25 cellular contexts compared by ENCODE assay signal in the genomic region with DNA sequence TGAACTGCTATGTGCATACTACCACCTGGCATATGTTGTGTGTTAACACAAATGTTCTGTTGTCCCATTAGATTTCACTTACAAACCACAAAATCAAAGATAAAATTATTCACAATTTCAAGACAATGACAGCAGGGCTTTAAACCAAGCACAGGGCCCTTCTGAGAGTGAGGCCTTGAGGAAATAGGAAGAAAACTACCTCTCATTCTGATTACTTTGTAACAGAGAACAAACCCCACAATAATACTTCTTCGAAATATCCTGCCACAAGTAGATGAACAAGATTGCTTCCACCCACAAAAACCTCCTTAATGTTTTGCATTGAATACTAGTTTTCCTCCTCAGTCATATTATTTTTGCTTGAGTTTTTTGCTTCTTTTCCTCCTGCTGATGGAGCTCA.
A peak's percentile ranks its signal among the peaks of the same experiment; 100 is the strongest.
DNase-seq lines count a peak whose midpoint lies in the region; ATAC-seq lines count a peak whose summit lies in the region.
"Had no signal": no experiment of that assay in that cellular context is flagged by ENCODE, and none has a peak within 500 bp of the region (broad histone marks: within the 10 kb centered on the region; RNA-seq: fewer than 3 reads in every experiment).

No MANE protein-coding gene starts in this region.

- no peaks in the 10 kb centered on the region for H3K36me3 ChIP-seq in effector memory CD4-positive, alpha-beta T cell (ENCODE audit: control insufficient read depth, insufficient read depth, low read length)
- H3K36me3 ChIP-seq: BE2C had no signal

- H3K4me1 ChIP-seq in effector memory CD4-positive, alpha-beta T cell (ENCODE audit: control insufficient read depth, insufficient read depth, low read length, poor library complexity, severe bottlenecking), result peaks cover 3% of the 10 kb centered on the region

- H3K27me3 ChIP-seq in effector memory CD4-positive, alpha-beta T cell (replicated peaks; ENCODE audit: control insufficient read depth, insufficient read depth, low read length, poor library complexity, severe bottlenecking), result no peaks in the 10 kb centered on the region
- H3K27me3 ChIP-seq: BE2C had no signal

- H3K36me3 Mint-ChIP-seq in activated CD4-positive, alpha-beta T cell treated with anti-CD3 and anti-CD28 coated beads for 36 hours (ENCODE audit: low read depth), result no peaks in the 10 kb centered on the region
- H3K36me3 Mint-ChIP-seq in activated naive CD4-positive, alpha-beta T cell treated with anti-CD3 and anti-CD28 coated beads, Interleukin-2, amount 10 ng/mL, durations not matched to agents 7 days and 5 days, result no peaks in the 10 kb centered on the region
- H3K36me3 Mint-ChIP-seq in T-helper 1 cell treated with Interleukin-12 subunit alpha and Interleukin-12 subunit beta and Interleukin-4 antibody, amounts not matched to agents 30 μg/mL and 1 μg/mL, for 36 hours (ENCODE audit: low read depth), result peaks cover 1% of the 10 kb centered on the region
- no peaks in the 10 kb centered on the region for H3K36me3 Mint-ChIP-seq in activated T-helper 17 cell treated with anti-CD3 and anti-CD28 coated beads, Interleukin-2, amount 50 U/mL, for 72 hours (ENCODE audit: low read depth)
- H3K36me3 Mint-ChIP-seq: CD14-positive monocyte, IgD-negative memory B cell had no signal

- DNase-seq in activated CD4-positive, alpha-beta T cell treated with anti-CD3 and anti-CD28 coated beads for 36 hours, result no peak
- DNase-seq in activated CD4-positive, alpha-beta T cell treated with anti-CD3 and anti-CD28 coated beads, Interleukin-2, amount 50 U/mL, for 4 hours, result no peak
- no peak for DNase-seq in activated naive CD4-positive, alpha-beta T cell treated with anti-CD3 and anti-CD28 coated beads, Interleukin-2, amount 10 ng/mL, durations not matched to agents 7 days and 5 days
- no peak for DNase-seq in activated naive CD4-positive, alpha-beta T cell treated with Interleukin-2 at 50 U/mL for 16 hours
- DNase-seq in effector memory CD4-positive, alpha-beta T cell, result no peak
- no peak for DNase-seq in SW 1271 (lab: John Stamatoyannopoulos, UW)
- DNase-seq: ACHN, BE2C, Calu3, DND-41, MM.1S, NCI-H1417, NCI-H1694, NCI-H2081, NCI-H2227 treated with DMSO at 0.1 percent for 48 hours, NCI-H526 treated with DMSO at 0.1 percent for 48 hours, SHP77 treated with DMSO at 0.1 percent for 48 hours had no signal

- H3K27ac Mint-ChIP-seq in activated CD4-positive, alpha-beta T cell treated with anti-CD3 and anti-CD28 coated beads for 36 hours, result peak overlapping the region; percentile 31
- peak overlapping the region; percentile 83 for H3K27ac Mint-ChIP-seq in activated naive CD4-positive, alpha-beta T cell treated with anti-CD3 and anti-CD28 coated beads, Interleukin-2, amount 10 ng/mL, durations not matched to agents 7 days and 5 days
- peak overlapping the region; percentile 88 for H3K27ac Mint-ChIP-seq in T-helper 1 cell treated with Interleukin-12 subunit alpha and Interleukin-12 subunit beta and Interleukin-4 antibody, amounts not matched to agents 30 μg/mL and 1 μg/mL, for 36 hours
- H3K27ac Mint-ChIP-seq in activated T-helper 17 cell treated with anti-CD3 and anti-CD28 coated beads, Interleukin-2, amount 50 U/mL, for 72 hours, result peak overlapping the region; percentile 99
- H3K27ac Mint-ChIP-seq: CD14-positive monocyte, IgD-negative memory B cell had no signal

- H3K4me3 ChIP-seq in effector memory CD4-positive, alpha-beta T cell (ENCODE audit: insufficient read depth, low read depth, low read length, poor library complexity, severe bottlenecking), result no peak overlapping the region

- H3K4me1 Mint-ChIP-seq in activated CD4-positive, alpha-beta T cell treated with anti-CD3 and anti-CD28 coated beads for 36 hours, result peaks cover 18% of the 10 kb centered on the region
- peaks cover 20% of the 10 kb centered on the region for H3K4me1 Mint-ChIP-seq in activated naive CD4-positive, alpha-beta T cell treated with anti-CD3 and anti-CD28 coated beads, Interleukin-2, amount 10 ng/mL, durations not matched to agents 7 days and 5 days
- H3K4me1 Mint-ChIP-seq in T-helper 1 cell treated with Interleukin-12 subunit alpha and Interleukin-12 subunit beta and Interleukin-4 antibody, amounts not matched to agents 30 μg/mL and 1 μg/mL, for 36 hours (ENCODE audit: low read depth), result peaks cover 16% of the 10 kb centered on the region
- H3K4me1 Mint-ChIP-seq in activated T-helper 17 cell treated with anti-CD3 and anti-CD28 coated beads, Interleukin-2, amount 50 U/mL, for 72 hours, result peaks cover 15% of the 10 kb centered on the region

- H3K9me3 Mint-ChIP-seq in activated CD4-positive, alpha-beta T cell treated with anti-CD3 and anti-CD28 coated beads for 36 hours (ENCODE audit: low read depth), result no peaks in the 10 kb centered on the region
- peaks cover 1% of the 10 kb centered on the region for H3K9me3 Mint-ChIP-seq in activated naive CD4-positive, alpha-beta T cell treated with anti-CD3 and anti-CD28 coated beads, Interleukin-2, amount 10 ng/mL, durations not matched to agents 7 days and 5 days
- no peaks in the 10 kb centered on the region for H3K9me3 Mint-ChIP-seq in T-helper 1 cell treated with Interleukin-12 subunit alpha and Interleukin-12 subunit beta and Interleukin-4 antibody, amounts not matched to agents 30 μg/mL and 1 μg/mL, for 36 hours
- no peaks in the 10 kb centered on the region for H3K9me3 Mint-ChIP-seq in activated T-helper 17 cell treated with anti-CD3 and anti-CD28 coated beads, Interleukin-2, amount 50 U/mL, for 72 hours
- H3K9me3 Mint-ChIP-seq: IgD-negative memory B cell had no signal

- peak; percentile 50 for ATAC-seq in activated CD4-positive, alpha-beta T cell treated with anti-CD3 and anti-CD28 coated beads for 36 hours
- peak; percentile 68 for ATAC-seq in activated T-helper 17 cell treated with anti-CD3 and anti-CD28 coated beads, Interleukin-2, amount 50 U/mL, for 72 hours (replicated peaks)
- ATAC-seq: Panc1 had no signal

- no peaks in the 10 kb centered on the region for H3K9me3 ChIP-seq in effector memory CD4-positive, alpha-beta T cell (ENCODE audit: control insufficient read depth, low read length)
- H3K9me3 ChIP-seq: BE2C had no signal

- no peak overlapping the region for H3K4me3 Mint-ChIP-seq in activated CD4-positive, alpha-beta T cell treated with anti-CD3 and anti-CD28 coated beads for 36 hours
- H3K4me3 Mint-ChIP-seq in activated naive CD4-positive, alpha-beta T cell treated with anti-CD3 and anti-CD28 coated beads, Interleukin-2, amount 10 ng/mL, durations not matched to agents 7 days and 5 days, result no peak overlapping the region
- H3K4me3 Mint-ChIP-seq in T-helper 1 cell treated with Interleukin-12 subunit alpha and Interleukin-12 subunit beta and Interleukin-4 antibody, amounts not matched to agents 30 μg/mL and 1 μg/mL, for 36 hours, result no peak overlapping the region
- peak overlapping the region; percentile 80 for H3K4me3 Mint-ChIP-seq in activated T-helper 17 cell treated with anti-CD3 and anti-CD28 coated beads, Interleukin-2, amount 50 U/mL, for 72 hours
- H3K4me3 Mint-ChIP-seq: CD14-positive monocyte, IgD-negative memory B cell had no signal

- no peaks in the 10 kb centered on the region for H3K27me3 Mint-ChIP-seq in activated CD4-positive, alpha-beta T cell treated with anti-CD3 and anti-CD28 coated beads for 36 hours
- no peaks in the 10 kb centered on the region for H3K27me3 Mint-ChIP-seq in activated naive CD4-positive, alpha-beta T cell treated with anti-CD3 and anti-CD28 coated beads, Interleukin-2, amount 10 ng/mL, durations not matched to agents 7 days and 5 days
- no peaks in the 10 kb centered on the region for H3K27me3 Mint-ChIP-seq in T-helper 1 cell treated with Interleukin-12 subunit alpha and Interleukin-12 subunit beta and Interleukin-4 antibody, amounts not matched to agents 30 μg/mL and 1 μg/mL, for 36 hours (ENCODE audit: low read depth)
- no peaks in the 10 kb centered on the region for H3K27me3 Mint-ChIP-seq in activated T-helper 17 cell treated with anti-CD3 and anti-CD28 coated beads, Interleukin-2, amount 50 U/mL, for 72 hours
- H3K27me3 Mint-ChIP-seq: IgD-negative memory B cell had no signal

- CTCF ChIA-PET in activated CD4-positive, alpha-beta T cell treated with anti-CD3 and anti-CD28 coated beads for 36 hours (lab: Charles Lee), result no interaction called here
- CTCF ChIA-PET in activated naive CD4-positive, alpha-beta T cell treated with anti-CD3 and anti-CD28 coated beads, Interleukin-2, amount 10 ng/mL, durations not matched to agents 7 days and 5 days (lab: Charles Lee), result interaction anchor here (0.8 to 3.3 kb wide), 4 partner anchors 97 to 361 kb away, joined by 3 to 16 read pairs (median 4); no protein-coding TSS in a partner anchor

- H3K27ac ChIP-seq in effector memory CD4-positive, alpha-beta T cell (ENCODE audit: insufficient read depth, low read length, poor library complexity, severe bottlenecking), result no peak overlapping the region
- H3K27ac ChIP-seq: 22Rv1, HL-60, KMS-11 had no signal

- POLR2A ChIA-PET in activated CD4-positive, alpha-beta T cell treated with anti-CD3 and anti-CD28 coated beads for 36 hours (lab: Charles Lee), result no interaction called here

- intact Hi-C loops in activated CD4-positive, alpha-beta T cell treated with anti-CD3 and anti-CD28 coated beads for 36 hours (cut with DNase I, micrococcal nuclease), result loop anchor here (5.0 kb wide), 2 partner anchors 150 to 360 kb away; no protein-coding TSS in a partner anchor

Comparison
In these comparisons a context has a peak if more than half of its experiments do, and no peak if none do; other contexts are left out.
1. H3K27ac Mint-ChIP-seq: peak in every context shown above with its lines; median percentile 99 in activated T-helper 17 cell treated with anti-CD3 and anti-CD28 coated beads, Interleukin-2, amount 50 U/mL, for 72 hours; 88 in T-helper 1 cell treated with Interleukin-12 subunit alpha and Interleukin-12 subunit beta and Interleukin-4 antibody, amounts not matched to agents 30 μg/mL and 1 μg/mL, for 36 hours; 83 in activated naive CD4-positive, alpha-beta T cell treated with anti-CD3 and anti-CD28 coated beads, Interleukin-2, amount 10 ng/mL, durations not matched to agents 7 days and 5 days; 31 in activated CD4-positive, alpha-beta T cell treated with anti-CD3 and anti-CD28 coated beads for 36 hours.